In genomic region chr14:53011053-53011462, GRCh38 we compare ENCODE assay signal across 9 cellular contexts.
A peak's percentile ranks its signal among the peaks of the same experiment; 100 is the strongest.
DNase-seq lines count a peak whose midpoint lies in the region; ATAC-seq and TF ChIP-seq lines count a peak whose summit lies in the region.
"Had no signal": no experiment of that assay in that cellular context is flagged by ENCODE, and none has a peak within 500 bp of the region (broad histone marks: within the 10 kb centered on the region; RNA-seq: fewer than 3 reads in every experiment).

No MANE protein-coding gene starts in this region.

- no peak overlapping the region for H3K9ac ChIP-seq in HUES48 (ENCODE audit: low read depth, low read length)

- no peaks in the 10 kb centered on the region for H3K4me1 Mint-ChIP-seq in activated naive CD8-positive, alpha-beta T cell treated with anti-CD3 and anti-CD28 coated beads, Interleukin-2, amount 50 U/mL, for 24 hours
- H3K4me1 Mint-ChIP-seq: T-cell had no signal

- no peak for TF ChIP-seq CTCF in choroid plexus epithelial cell (conservative IDR thresholded peaks at IDR 0.05; ENCODE audit: low read depth, low read length)

- H3K36me3 Mint-ChIP-seq in activated naive CD8-positive, alpha-beta T cell treated with anti-CD3 and anti-CD28 coated beads, Interleukin-2, amount 50 U/mL, for 24 hours (ENCODE audit: low read depth): no peaks in the 10 kb centered on the region

- no peak for ATAC-seq in left colon
- ATAC-seq in activated naive CD8-positive, alpha-beta T cell treated with anti-CD3 and anti-CD28 coated beads, Interleukin-2, amount 50 U/mL, for 24 hours: no peak
- ATAC-seq: T-cell had no signal

- H3K27me3 Mint-ChIP-seq in activated naive CD8-positive, alpha-beta T cell treated with anti-CD3 and anti-CD28 coated beads, Interleukin-2, amount 50 U/mL, for 24 hours: peaks cover 2% of the 10 kb centered on the region

- H3K27me3 ChIP-seq in HUES48 (ENCODE audit: control insufficient read depth, insufficient read depth, low read length): no peaks in the 10 kb centered on the region

- no peaks in the 10 kb centered on the region for H3K9me3 Mint-ChIP-seq in activated naive CD8-positive, alpha-beta T cell treated with anti-CD3 and anti-CD28 coated beads, Interleukin-2, amount 50 U/mL, for 24 hours
- H3K9me3 Mint-ChIP-seq: T-cell had no signal

- H3K4me3 ChIP-seq in HUES48 (ENCODE audit: low read depth, low read length) (no peak overlapping the region), choroid plexus epithelial cell (ENCODE audit: low read depth, low read length) (no peak overlapping the region)

- DNase-seq in choroid plexus epithelial cell (ENCODE audit: low read depth) (peak; percentile 98), left colon (peak; percentile 32 to 48), NCI-H1092 treated with DMSO at 0.1 percent for 48 hours (lab: John Stamatoyannopoulos, UW) (no peak)
- no peak for DNase-seq in activated naive CD8-positive, alpha-beta T cell treated with anti-CD3 and anti-CD28 coated beads, Interleukin-2, amount 50 U/mL, for 24 hours
- no peak for DNase-seq in activated CD8-positive, alpha-beta memory T cell treated with anti-CD3 and anti-CD28 coated beads, Interleukin-2, amount 50 U/mL, for 4 hours
- no peak for DNase-seq in activated T-cell treated with anti-CD3 and anti-CD28 coated beads, Interleukin-2, amount 50 U/mL, for 48 hours
- DNase-seq: T-cell had no signal

- no peak overlapping the region for H3K4me3 Mint-ChIP-seq in activated naive CD8-positive, alpha-beta T cell treated with anti-CD3 and anti-CD28 coated beads, Interleukin-2, amount 50 U/mL, for 24 hours
- H3K4me3 Mint-ChIP-seq: T-cell had no signal

- intact Hi-C loops in left colon (cut with DNase I, micrococcal nuclease): no loop called here

- H3K27ac Mint-ChIP-seq in activated naive CD8-positive, alpha-beta T cell treated with anti-CD3 and anti-CD28 coated beads, Interleukin-2, amount 50 U/mL, for 24 hours: no peak overlapping the region
- H3K27ac Mint-ChIP-seq: T-cell had no signal

- H3K27ac ChIP-seq in HUES48 (ENCODE audit: low read depth, low read length) (peak overlapping the region; percentile 74), temporal lobe (ENCODE audit: low read depth, low read length) (peak overlapping the region; percentile 42)

- no peaks in the 10 kb centered on the region for H3K36me3 ChIP-seq in HUES48 (ENCODE audit: control insufficient read depth, insufficient read depth, low read length)

- H3K4me1 ChIP-seq in HUES48 (ENCODE audit: control insufficient read depth, insufficient read depth, low read length): peaks cover 16% of the 10 kb centered on the region; the same call in 1 of the 2 replicates

- no peaks in the 10 kb centered on the region for H3K9me3 ChIP-seq in HUES48 (ENCODE audit: control insufficient read depth, insufficient read depth, low read length)

Comparison
In these comparisons a context has a peak if more than half of its experiments do, and no peak if none do; other contexts are left out.
1. DNase-seq: peak in choroid plexus epithelial cell (single experiment) and left colon (2 of 2); none in activated naive CD8-positive, alpha-beta T cell treated with anti-CD3 and anti-CD28 coated beads, Interleukin-2, amount 50 U/mL, for 24 hours (single experiment), NCI-H1092 treated with DMSO at 0.1 percent for 48 hours (single experiment), activated CD8-positive, alpha-beta memory T cell treated with anti-CD3 and anti-CD28 coated beads, Interleukin-2, amount 50 U/mL, for 4 hours (single experiment) and activated T-cell treated with anti-CD3 and anti-CD28 coated beads, Interleukin-2, amount 50 U/mL, for 48 hours (0 of 2).